In genomic region chr6:55497694-55498093, GRCh38 we compare ENCODE assay signal across 17 cellular contexts.
DNase-seq lines count a peak whose midpoint lies in the region; ATAC-seq and TF ChIP-seq lines count a peak whose summit lies in the region.
"Had no signal": no experiment of that assay in that cellular context is flagged by ENCODE, and none has a peak within 500 bp of the region (broad histone marks: within the 10 kb centered on the region; RNA-seq: fewer than 3 reads in every experiment).

No MANE protein-coding gene starts in this region.

- H3K79me1 ChIP-seq in neuronal stem cell (ENCODE audit: low read depth, low read length) = no peaks in the 10 kb centered on the region

- H2BK15ac ChIP-seq in neuronal stem cell (ENCODE audit: low read length) = no peak overlapping the region

- in situ Hi-C loops in gastrocnemius medialis (cut with MboI; ENCODE audit: low sequenced_read_pairs in 4 of 4) = no loop called here

- H3K27ac ChIP-seq in neuronal stem cell (replicated peaks; ENCODE audit: low read length) (no peak overlapping the region), gastrocnemius medialis (no peak overlapping the region), esophagus muscularis mucosa (replicated peaks in 1 of 4) (no peak overlapping the region)
- H3K27ac ChIP-seq: BLaER1, GM23248 had no signal

- H3K4me1 Mint-ChIP-seq in WTC11 = peaks cover 8% of the 10 kb centered on the region
- H3K4me1 Mint-ChIP-seq: CD14-positive monocyte; CD4-positive, alpha-beta memory T cell had no signal

- no peak overlapping the region for H2BK12ac ChIP-seq in neuronal stem cell (ENCODE audit: low read length)

- H3K4me3 ChIP-seq in H7 (ENCODE audit: insufficient read depth, low read depth, low read length) = no peak overlapping the region
- no peak overlapping the region for H3K4me3 ChIP-seq in neuronal stem cell (ENCODE audit: low read length in 2 of 2)
- no peak overlapping the region for H3K4me3 ChIP-seq in gastrocnemius medialis
- no peak overlapping the region for H3K4me3 ChIP-seq in esophagus muscularis mucosa
- H3K4me3 ChIP-seq: BLaER1, GM23248, HAP-1 had no signal

- no peak overlapping the region for H3K4me2 ChIP-seq in neuronal stem cell (ENCODE audit: insufficient read depth, low read length, poor library complexity, severe bottlenecking)
- H3K4me2 ChIP-seq: BLaER1 had no signal

- H3K27me3 ChIP-seq in H7 (ENCODE audit: control insufficient read depth, insufficient read depth, low read length) (no peaks in the 10 kb centered on the region), neuronal stem cell (ENCODE audit: control insufficient read depth in 3 of 3, insufficient read depth in 3 of 3, low read depth in 1 of 3, low read length in 3 of 3) (no peaks in the 10 kb centered on the region), gastrocnemius medialis (no peaks in the 10 kb centered on the region), esophagus muscularis mucosa (no peaks in the 10 kb centered on the region)
- H3K27me3 ChIP-seq: BLaER1 had no signal

- CTCF ChIA-PET in WTC11 (lab: Charles Lee) = interaction anchor here (0.8 kb wide), 1 partner anchor 82 kb away, joined by 3 read pairs; the partner anchor contains the start of gene HMGCLL1

- no peaks in the 10 kb centered on the region for H3K9me3 ChIP-seq in neuronal stem cell (replicated peaks in 1 of 2; ENCODE audit: control insufficient read depth in 2 of 2, insufficient read depth in 1 of 2, low read depth in 1 of 2, low read length in 2 of 2)
- H3K9me3 ChIP-seq in gastrocnemius medialis = no peaks in the 10 kb centered on the region
- H3K9me3 ChIP-seq in esophagus muscularis mucosa = no peaks in the 10 kb centered on the region
- H3K9me3 ChIP-seq: BLaER1, HAP-1 had no signal

- H3K9me3 Mint-ChIP-seq in WTC11 = no peaks in the 10 kb centered on the region

- H2AK5ac ChIP-seq in neuronal stem cell (ENCODE audit: low read depth, low read length) = no peak overlapping the region

- TF ChIP-seq CTCF in WTC11 (IDR thresholded peaks at IDR 0.05) = no peak
- no peak for TF ChIP-seq CTCF in gastrocnemius medialis (IDR thresholded peaks at IDR 0.05 in 4 of 5, conservative IDR thresholded peaks at IDR 0.05 in 1 of 5)
- no peak for TF ChIP-seq CTCF in esophagus muscularis mucosa (IDR thresholded peaks at IDR 0.05)

- no peak overlapping the region for H4K91ac ChIP-seq in neuronal stem cell (ENCODE audit: low read depth, low read length, poor library complexity)

- H3K4ac ChIP-seq in neuronal stem cell (ENCODE audit: low read length) = no peak overlapping the region

- peak; percentile 2 for DNase-seq in H7
- DNase-seq in WTC11 (ENCODE audit: low spot score) = no peak
- DNase-seq in iPS-NIHi7 (ENCODE audit: extremely low spot score) = peak; percentile 9
- DNase-seq in neuronal stem cell (ENCODE audit: low spot score) = no peak
- no peak for DNase-seq in gastrocnemius medialis
- no peak for DNase-seq in esophagus muscularis mucosa (ENCODE audit: extremely low spot score)
- DNase-seq: 8988T; CD4-positive, alpha-beta memory T cell; DMS153; DMS79; GDM1; GM23248 had no signal

- H4K8ac ChIP-seq in neuronal stem cell (ENCODE audit: low read depth, low read length) = no peak overlapping the region

- H3K36me3 Mint-ChIP-seq in WTC11 = no peaks in the 10 kb centered on the region
- H3K36me3 Mint-ChIP-seq: CD14-positive monocyte; CD4-positive, alpha-beta memory T cell had no signal

- no peaks in the 10 kb centered on the region for H3K27me3 Mint-ChIP-seq in WTC11 (ENCODE audit: low read depth)
- H3K27me3 Mint-ChIP-seq: CD4-positive, alpha-beta memory T cell had no signal

- H3K4me1 ChIP-seq in neuronal stem cell (ENCODE audit: control insufficient read depth in 2 of 2, insufficient read depth in 1 of 2, low read depth in 1 of 2, low read length in 2 of 2) (peaks cover 0 to 1% of the 10 kb centered on the region in 2 donors), gastrocnemius medialis (no peaks in the 10 kb centered on the region), esophagus muscularis mucosa (peaks cover 0 to 12% (median 6%) of the 10 kb centered on the region in 4 donors)
- H3K4me1 ChIP-seq: BLaER1, HAP-1 had no signal

- TF ChIP-seq POLR2A in gastrocnemius medialis (IDR thresholded peaks at IDR 0.05) (no peak), esophagus muscularis mucosa (IDR thresholded peaks at IDR 0.05; ENCODE audit: low read depth) (no peak)

- intact Hi-C loops in gastrocnemius medialis (cut with DNase I; ENCODE audit: low total_unique reads) = no loop called here
- intact Hi-C loops in esophagus muscularis mucosa (cut with DNase I) = no loop called here

- H2AFZ ChIP-seq in neuronal stem cell (ENCODE audit: low read length) = peak overlapping the region; percentile 45
- H2AFZ ChIP-seq: GM23248 had no signal

- WGBS in neuronal stem cell (ENCODE audit: extremely low coverage in 2 of 2, insufficient read length in 2 of 2, insufficient replicate concordance in 1 of 2), 2 donors = no CpG with 5 or more reads among the region's 3 CpGs
- WGBS in esophagus muscularis mucosa = 67% methylated on average over 3 of the region's 3 CpGs

- H3K27ac Mint-ChIP-seq in WTC11 = peak overlapping the region; percentile 69
- H3K27ac Mint-ChIP-seq: CD14-positive monocyte; CD4-positive, alpha-beta memory T cell had no signal

- TF ChIP-seq EP300 in esophagus muscularis mucosa (IDR thresholded peaks at IDR 0.05) = no peak

- H3K9ac ChIP-seq in neuronal stem cell (ENCODE audit: low read depth, low read length, poor library complexity) = no peak overlapping the region
- H3K9ac ChIP-seq: BLaER1, GM23248 had no signal

- H3K18ac ChIP-seq in neuronal stem cell (ENCODE audit: low read length) = no peak overlapping the region

- H3K23ac ChIP-seq in neuronal stem cell (ENCODE audit: low read depth, low read length, poor library complexity) = no peak overlapping the region

- no peak overlapping the region for H3K4me3 Mint-ChIP-seq in WTC11
- H3K4me3 Mint-ChIP-seq: CD14-positive monocyte; CD4-positive, alpha-beta memory T cell had no signal

- no peak overlapping the region for H2BK120ac ChIP-seq in neuronal stem cell (ENCODE audit: low read depth, low read length)

- ATAC-seq in WTC11 = peak; percentile 80
- ATAC-seq in GM19023 (IDR thresholded peaks at IDR 0.05; ENCODE audit: unreplicated experiment) = no peak
- no peak for ATAC-seq in GM18907 (IDR thresholded peaks at IDR 0.05; ENCODE audit: unreplicated experiment)
- no peak for ATAC-seq in gastrocnemius medialis

- no peaks in the 10 kb centered on the region for H3K36me3 ChIP-seq in H7 (replicated peaks; ENCODE audit: control insufficient read depth, insufficient read depth, low read length)
- no peaks in the 10 kb centered on the region for H3K36me3 ChIP-seq in neuronal stem cell (replicated peaks in 1 of 2; ENCODE audit: control insufficient read depth in 2 of 2, insufficient read depth in 2 of 2, low read length in 2 of 2)
- no peaks in the 10 kb centered on the region for H3K36me3 ChIP-seq in gastrocnemius medialis
- H3K36me3 ChIP-seq in esophagus muscularis mucosa = no peaks in the 10 kb centered on the region
- H3K36me3 ChIP-seq: BLaER1, HAP-1 had no signal

- POLR2A ChIA-PET in WTC11 (lab: Charles Lee) = no interaction called here

- H3K14ac ChIP-seq in neuronal stem cell (ENCODE audit: low read length) = no peak overlapping the region

- H2BK5ac ChIP-seq in neuronal stem cell (ENCODE audit: low read length) = no peak overlapping the region

TF ChIP-seq in WTC11, 78 proteins besides CTCF, POLR2A, EP300 and RAD21 (continues in another document):
- TF ChIP-seq ARID4B (CRISPR knock-in tag; IDR thresholded peaks at IDR 0.05; ENCODE audit: borderline replicate concordance) = no peak
- no peak for TF ChIP-seq SMAD3 (CRISPR knock-in tag; IDR thresholded peaks at IDR 0.05; ENCODE audit: borderline replicate concordance)
- TF ChIP-seq ETV6 (CRISPR knock-in tag; IDR thresholded peaks at IDR 0.05) = no peak
- TF ChIP-seq SMAD4 (CRISPR knock-in tag; IDR thresholded peaks at IDR 0.05) = no peak
- no peak for TF ChIP-seq ZNF121 (CRISPR knock-in tag; IDR thresholded peaks at IDR 0.05)

Comparison
In these comparisons a context has a peak if more than half of its experiments do, and no peak if none do; other contexts are left out.
1. DNase-seq: peak in H7 (single experiment) and iPS-NIHi7 (single experiment); none in WTC11 (single experiment), neuronal stem cell (single experiment), gastrocnemius medialis (0 of 2) and esophagus muscularis mucosa (single experiment).